In genomic region chr9:110578896-110579752, GRCh38 we compare ENCODE assay signal across 1 cellular context.
TF ChIP-seq lines count a peak whose summit lies in the region.

SVEP1 (minus strand) TSS chr9:110579741; CDS start chr9:110579543, 198 bp downstream.

TF ChIP-seq in H1, 55 proteins besides CTCF, POLR2A, EP300 and RAD21 (continued from another document):
- TF ChIP-seq E2F6 (IDR thresholded peaks at IDR 0.05) (peak; percentile 71), PHF8 (conservative IDR thresholded peaks at IDR 0.05; ENCODE audit: low read depth, low read length) (0 out of 2 replicates have a peak, but pooled peaks have one; percentile 41), HDAC6 (IDR thresholded peaks at IDR 0.05; ENCODE audit: low read depth, low read length) (no peak), ASH2L (IDR thresholded peaks at IDR 0.05; ENCODE audit: low read length) (peak; percentile 84), MAX (IDR thresholded peaks at IDR 0.05) (peak; percentile 31), POU5F1 (IDR thresholded peaks at IDR 0.05; ENCODE audit: low read depth, low read length) (no peak), CBX5 (IDR thresholded peaks at IDR 0.05; ENCODE audit: low read depth, low read length) (no peak), CREB1 (IDR thresholded peaks at IDR 0.05) (0 out of 2 replicates have a peak, but pooled peaks have one; percentile 7)
